In the genomic region with DNA sequence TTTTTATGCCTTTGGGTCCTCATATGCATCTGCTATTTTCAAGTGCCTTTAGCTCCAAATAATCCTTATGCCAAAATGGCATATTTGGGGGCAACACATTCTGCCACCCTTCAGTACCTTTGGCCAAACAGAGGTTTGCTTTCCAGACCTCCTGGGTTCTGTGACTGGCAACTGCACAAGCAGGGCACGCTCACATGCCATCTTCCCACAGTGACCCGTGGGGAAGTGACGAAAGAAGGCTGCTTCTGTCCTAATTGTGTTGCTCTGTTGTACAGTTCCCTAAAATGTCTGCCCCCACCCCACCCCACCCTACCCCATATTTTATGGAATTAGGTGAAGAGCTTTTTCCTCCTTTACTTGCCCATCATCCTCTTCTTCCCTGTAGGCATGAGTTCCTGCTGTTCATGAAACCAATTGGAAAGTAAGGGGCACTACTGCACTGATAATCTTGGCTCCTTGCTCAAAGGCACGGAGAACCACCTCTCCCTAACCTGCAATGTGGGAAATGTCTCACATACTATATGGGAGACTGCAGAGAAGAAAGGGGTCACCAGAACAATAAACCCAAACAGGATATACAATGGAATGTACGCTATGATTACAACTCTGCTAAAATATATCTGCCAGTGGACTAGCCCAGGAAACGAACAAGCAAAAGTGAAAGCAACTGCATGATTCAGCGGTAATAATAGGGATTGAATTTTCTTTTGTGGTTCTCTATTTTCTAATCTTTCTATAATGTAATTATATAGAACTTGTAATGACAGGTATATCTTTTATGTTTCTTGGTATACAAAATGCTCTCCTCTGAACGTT, we compare ENCODE assay signal across 8 cellular contexts. TPM values are rescaled to one million over a fixed set of nuclear protein-coding genes. Genes with fewer than 3 reads are reported as not detected.
DNase-seq lines count a peak whose midpoint lies in the region; ATAC-seq and TF ChIP-seq lines count a peak whose summit lies in the region.

No MANE protein-coding gene starts in this region.

- peak; percentile 42 for DNase-seq in NK-92 treated with Interleukin-12 subunit alpha and Interleukin-12 subunit beta, amount 100 ng/mL, for 24 hours (lab: John Stamatoyannopoulos, UW)
- DNase-seq in NK-92 (lab: John Stamatoyannopoulos, UW; ENCODE audit: unreplicated experiment) (no peak), T-cell (peak in 16 of 34 experiments; percentile 7 to 43 (median 25)), coronary artery (ENCODE audit: low spot score) (no peak), myocyte (ENCODE audit: low read depth) (peak; percentile 35), NCI-H345 (lab: John Stamatoyannopoulos, UW) (no peak), NCI-H524 treated with DMSO at 0.1 percent for 48 hours (lab: John Stamatoyannopoulos, UW) (no peak), NCI-H2196 treated with DMSO at 0.1 percent for 48 hours (lab: John Stamatoyannopoulos, UW; ENCODE audit: unreplicated experiment) (no peak)

- peak overlapping the region; percentile 75 to 88 (median 75) for H3K4me3 Mint-ChIP-seq in T-cell

- CTCF ChIA-PET in T-cell (lab: Charles Lee), result interaction anchor here (0.6 to 8.7 kb wide), 8 partner anchors 52 to 1130 kb away, joined by 3 to 136 read pairs (median 4); no protein-coding TSS in a partner anchor

- H3K36me3 Mint-ChIP-seq in T-cell, result peaks cover 11% of the 10 kb centered on the region

- POLR2A ChIA-PET in T-cell (lab: Charles Lee), result interaction anchor here (0.7 kb wide), 2 partner anchors 38 to 374 kb away, joined by 3 to 4 read pairs; partner anchors contain the start of gene PEX12 (in 1 of the 2)

- H3K4me1 Mint-ChIP-seq in T-cell, result peaks cover 52 to 59% (median 58%) of the 10 kb centered on the region in 3 donors

- H3K4me3 ChIP-seq in coronary artery, result peak overlapping the region; percentile 60

- H3K27me3 Mint-ChIP-seq in T-cell, result no peaks in the 10 kb centered on the region

- H3K9me3 Mint-ChIP-seq in T-cell, result no peaks in the 10 kb centered on the region

- H3K27ac ChIP-seq in coronary artery, result peak overlapping the region; percentile 46 to 71

- ATAC-seq in T-cell (replicated peaks in 1 of 4), result peak; percentile 18 to 47 (median 45)

- H3K27ac Mint-ChIP-seq in T-cell, result peak overlapping the region; percentile 89 to 99

- no peak for TF ChIP-seq CTCF in coronary artery (IDR thresholded peaks at IDR 0.05)

RNA-seq across cellular contexts. Expression of gene SLFN12L, which starts 3.3 kb away (rescaled TPM):
- total RNA-seq in T-cell (100 to 1,000 TPM in 1 of 5 donors, 10 to 100 TPM in 4; 79.7 to 113 (median 90.7) TPM), myocyte (not detected in 2 replicates)
- not detected for polyA plus RNA-seq in myocyte (2012)

RNA-seq across cellular contexts. Expression of gene SLFN14, which starts 19.8 kb away (rescaled TPM):
- total RNA-seq in T-cell, result not detected
- not detected in 2 replicates for total RNA-seq in myocyte
- not detected for polyA plus RNA-seq in myocyte (2012)

RNA-seq across cellular contexts. Expression of gene PEX12, which starts 37.6 kb away (rescaled TPM):
- total RNA-seq in T-cell, result 1 to 10 TPM; 3.6 to 6.6 (median 5.6) TPM
- 7.4 and 12.4 TPM in 2 replicates for total RNA-seq in myocyte
- polyA plus RNA-seq in myocyte (2012), result 8.0 TPM

RNA-seq across cellular contexts. Expression of gene AP2B1, which starts 46.3 kb away (rescaled TPM):
- 100 to 1,000 TPM; 106 to 157 (median 134) TPM for total RNA-seq in T-cell
- total RNA-seq in myocyte, result 47.0 and 52.6 TPM in 2 replicates
- polyA plus RNA-seq in myocyte (2012), result 103 TPM

Comparison
In these comparisons a context has a peak if more than half of its experiments do, and no peak if none do; other contexts are left out.
1. DNase-seq: peak in NK-92 treated with Interleukin-12 subunit alpha and Interleukin-12 subunit beta, amount 100 ng/mL, for 24 hours (single experiment) and myocyte (single experiment); none in NK-92 (single experiment), coronary artery (single experiment), NCI-H345 (single experiment), NCI-H524 treated with DMSO at 0.1 percent for 48 hours (single experiment) and NCI-H2196 treated with DMSO at 0.1 percent for 48 hours (single experiment).
2. RNA of gene SLFN12L, which starts 3.3 kb away (total RNA-seq): 79.7 to 113 TPM in T-cell; not detected in myocyte; every median in the first group is over 10 times any median in the second.